13 cellular contexts compared by ENCODE assay signal in the genomic region with DNA sequence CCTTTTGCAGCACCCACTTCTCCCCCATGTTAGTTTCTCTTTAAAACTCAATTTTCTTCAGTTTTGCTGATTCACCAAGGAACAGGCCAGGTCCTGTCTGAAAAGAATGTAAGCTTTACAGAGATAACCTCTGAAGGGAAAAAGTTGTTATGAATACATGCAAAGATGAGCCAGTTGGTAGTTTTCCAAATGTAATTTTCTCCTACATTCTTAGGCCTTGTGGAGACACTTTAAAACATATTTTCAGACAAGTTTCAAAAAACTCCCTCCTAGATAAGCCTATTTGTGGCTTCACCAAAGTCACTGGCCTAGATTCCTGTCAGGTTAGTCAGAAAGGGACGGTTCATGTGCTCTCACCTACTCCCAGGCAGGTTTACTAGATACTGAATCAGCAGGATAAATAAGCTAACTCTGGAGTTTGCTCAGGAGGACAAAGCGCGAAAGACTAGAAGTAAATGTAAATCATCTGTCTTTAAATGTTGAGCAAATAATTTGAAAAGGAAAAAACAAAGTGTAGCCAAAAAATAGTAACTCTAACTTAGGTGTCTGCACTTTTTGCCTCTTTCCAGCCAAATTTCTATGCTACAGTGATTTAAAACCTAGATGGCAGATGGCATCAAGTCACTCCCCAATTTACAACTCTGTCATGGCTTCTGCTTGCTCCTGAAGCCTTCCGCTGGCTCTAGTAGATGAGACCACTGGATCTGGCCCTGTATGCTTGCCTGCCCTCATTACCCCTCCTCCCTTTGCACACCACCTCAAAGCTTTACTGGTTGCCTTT.
DNase-seq lines count a peak whose midpoint lies in the region; ATAC-seq and TF ChIP-seq lines count a peak whose summit lies in the region.
"Had no signal": no experiment of that assay in that cellular context is flagged by ENCODE, and none has a peak within 500 bp of the region (broad histone marks: within the 10 kb centered on the region; RNA-seq: fewer than 3 reads in every experiment).

No MANE protein-coding gene starts in this region.

- peak; percentile 89 for DNase-seq in HS-5 (ENCODE audit: low read depth)
- DNase-seq in astrocyte of the cerebellum (ENCODE audit: low read depth), result peak; percentile 50
- peak; percentile 94 for DNase-seq in kidney tubule cell (ENCODE audit: low spot score)
- no peak for DNase-seq in effector CD4-positive, alpha-beta T cell
- no peak for DNase-seq in COLO668 (lab: John Stamatoyannopoulos, UW; ENCODE audit: unreplicated experiment)
- no peak for DNase-seq in stimulated activated naive CD4-positive, alpha-beta T cell (lab: John Stamatoyannopoulos, UW)
- DNase-seq: activated T-cell treated with anti-CD3 and anti-CD28 coated beads, Interleukin-2, amount 50 U/mL, for 48 hours; CD4-positive, alpha-beta memory T cell; heart left ventricle; RPMI8226 had no signal

- H3K4me3 ChIP-seq in ACC112 (ENCODE audit: low read depth, low read length) (peak overlapping the region; percentile 27; the same call in 1 of the 2 replicates), astrocyte of the cerebellum (ENCODE audit: low read depth, low read length) (no peak overlapping the region)
- H3K4me3 ChIP-seq: heart left ventricle had no signal

- peaks cover 31% of the 10 kb centered on the region for H3K4me1 ChIP-seq in ACC112 (ENCODE audit: control insufficient read depth, insufficient read depth, low read length, unreplicated experiment)

- no peak for TF ChIP-seq CTCF in astrocyte of the cerebellum (IDR thresholded peaks at IDR 0.05; ENCODE audit: low read depth, low read length, missing control alignments)

- H3K27ac ChIP-seq in ACC112 (ENCODE audit: low read depth, low read length), result peak overlapping the region; percentile 87
- H3K27ac ChIP-seq: heart left ventricle had no signal

- peak overlapping the region; percentile 48 for H2AFZ ChIP-seq in ACC112 (ENCODE audit: low read length, unreplicated experiment)

- in situ Hi-C loops in astrocyte of the cerebellum (cut with HindIII; ENCODE audit: low sequenced_read_pairs), result no loop called here

- no peak for ATAC-seq in GM18870 (IDR thresholded peaks at IDR 0.05; ENCODE audit: unreplicated experiment)
- ATAC-seq: heart left ventricle, sciatic nerve had no signal

- H3K79me2 ChIP-seq in ACC112 (ENCODE audit: control insufficient read depth, insufficient read depth, low read length, unreplicated experiment), result peaks cover 1% of the 10 kb centered on the region

- H3K36me3 ChIP-seq in ACC112 (ENCODE audit: insufficient read depth, low read length), result no peaks in the 10 kb centered on the region
- H3K36me3 ChIP-seq: heart left ventricle had no signal

- no peaks in the 10 kb centered on the region for H3K27me3 ChIP-seq in ACC112 (ENCODE audit: insufficient read depth, low read length)
- H3K27me3 ChIP-seq: heart left ventricle had no signal

Comparison
In these comparisons a context has a peak if more than half of its experiments do, and no peak if none do; other contexts are left out.
1. DNase-seq: peak in HS-5 (single experiment), astrocyte of the cerebellum (single experiment) and kidney tubule cell (single experiment); none in effector CD4-positive, alpha-beta T cell (single experiment), COLO668 (single experiment) and stimulated activated naive CD4-positive, alpha-beta T cell (0 of 6).